25 cellular contexts compared by ENCODE assay signal in genomic region chr22:27823221-27823620, GRCh38. TPM values are rescaled to one million over a fixed set of nuclear protein-coding genes. Genes with fewer than 3 reads are reported as not detected.
A peak's percentile ranks its signal among the peaks of the same experiment; 100 is the strongest.
DNase-seq lines count a peak whose midpoint lies in the region; ATAC-seq, FAIRE-seq and TF ChIP-seq lines count a peak whose summit lies in the region.
"Had no signal": no experiment of that assay in that cellular context is flagged by ENCODE, and none has a peak within 500 bp of the region (broad histone marks: within the 10 kb centered on the region; RNA-seq: fewer than 3 reads in every experiment).

No MANE protein-coding gene starts in this region.

- CTCF ChIA-PET in HEK293 (lab: Yijun Ruan, JAX) = interaction anchor here (0.6 to 0.8 kb wide), 2 partner anchors 23 to 1146 kb away, joined by 3 to 4 read pairs; no protein-coding TSS in a partner anchor

- no peak for TF ChIP-seq CTCF in heart right ventricle (IDR thresholded peaks at IDR 0.05)
- no peak for TF ChIP-seq CTCF in HEK293 (tag by site-specific recombination; IDR thresholded peaks at IDR 0.05)

- POLR2A ChIA-PET in HEK293 (lab: Yijun Ruan, JAX) = no interaction called here

- H3K27ac ChIP-seq in heart right ventricle (no peak overlapping the region), HEK293 (ENCODE audit: extremely low read depth, low read depth, low read length) (no peak overlapping the region)
- H3K27ac ChIP-seq: BLaER1 had no signal

- 9 to 75% methylated on average over 1 of the region's 1 CpG for WGBS in heart right ventricle, 2 donors

- FAIRE-seq in urothelium cell line (lab: Jason Lieb, UNC) = peak; percentile 78
- FAIRE-seq: A204.1, GM12878, GM12892, GM18507 had no signal

- ATAC-seq in heart right ventricle (peak in 5 of 8 donors; percentile 27 to 73 (median 53)), left cardiac atrium (no peak)
- ATAC-seq: GM12878 had no signal

- no peaks in the 10 kb centered on the region for H3K27me3 ChIP-seq in heart right ventricle
- H3K27me3 ChIP-seq: BE2C, BLaER1 had no signal

- DNase-seq in heart right ventricle (no peak), left cardiac atrium (no peak), urothelium cell line (ENCODE audit: low spot score) (no peak)
- DNase-seq in activated CD4-positive, alpha-beta T cell treated with anti-CD3 and anti-CD28 coated beads, Interleukin-2, amount 50 U/mL, for 48 hours = no peak
- DNase-seq: 8988T; ACHN; BE2C; C1 segment of cervical spinal cord; CD4-positive, alpha-beta memory T cell; CD4-positive, CD25-positive, alpha-beta regulatory T cell; CD8-positive, alpha-beta memory T cell; COR-L47; DMS 273 treated with DMSO at 0.1 percent for 48 hours; DMS153; DMS53; DMS79; DND-41; EL; GDM1 had no signal

- no peak overlapping the region for H3K4me3 ChIP-seq in heart right ventricle
- H3K4me3 ChIP-seq in HEK293 (ENCODE audit: low read depth, low read length) = no peak overlapping the region
- H3K4me3 ChIP-seq: BLaER1, GM12878 had no signal

- H3K4me1 ChIP-seq in heart right ventricle (peaks cover 0 to 4% (median 0%) of the 10 kb centered on the region in 9 donors), HEK293 (ENCODE audit: control insufficient read depth, insufficient read depth, low read length) (no peaks in the 10 kb centered on the region)
- H3K4me1 ChIP-seq: BE2C, BLaER1 had no signal

- intact Hi-C loops in heart right ventricle (cut with DNase I) = no loop called here
- intact Hi-C loops in left cardiac atrium (cut with DNase I) = no loop called here

- peaks cover 0 to 11% (median 0%) of the 10 kb centered on the region in 11 donors for H3K9me3 ChIP-seq in heart right ventricle
- no peaks in the 10 kb centered on the region for H3K9me3 ChIP-seq in HEK293 (ENCODE audit: control insufficient read depth, insufficient read depth, low read depth, low read length)
- H3K9me3 ChIP-seq: BE2C had no signal

- H3K36me3 ChIP-seq in heart right ventricle = no peaks in the 10 kb centered on the region
- H3K36me3 ChIP-seq in HEK293 (ENCODE audit: control insufficient read depth in 2 of 2, insufficient read depth in 1 of 2, low read length in 2 of 2) = no peaks in the 10 kb centered on the region
- H3K36me3 ChIP-seq: BE2C had no signal

TF ChIP-seq in HEK293, 187 proteins besides CTCF, POLR2A, EP300 and RAD21:
- TF ChIP-seq ZFP41 (tag by site-specific recombination; IDR thresholded peaks at IDR 0.05; ENCODE audit: borderline replicate concordance) = no peak
- TF ChIP-seq SCRT2 (tag by site-specific recombination; IDR thresholded peaks at IDR 0.05) = no peak
- peak; percentile 47 for TF ChIP-seq SETDB1 (IDR thresholded peaks at IDR 0.05; ENCODE audit: insufficient read length, low read length)
- TF ChIP-seq ZNF146 (tag by site-specific recombination; IDR thresholded peaks at IDR 0.05) = peak; percentile 57; the same call in 1 of the 2 replicates

RNA-seq across cellular contexts. Expression of gene MN1, which starts 21.7 kb away (rescaled TPM):
- 1 to 10 TPM; 3.6 to 8.3 (median 6.1) TPM for total RNA-seq in heart right ventricle
- 1 to 10 TPM; 2.3 to 3.4 TPM for polyA plus RNA-seq in heart right ventricle
- 10 to 100 TPM; 12.8 to 13.1 TPM for total RNA-seq in left cardiac atrium
- polyA plus RNA-seq: CD8-positive, alpha-beta memory T cell had no signal

Comparison
In these comparisons a context has a peak if more than half of its experiments do, and no peak if none do; other contexts are left out.
1. ATAC-seq: peak in heart right ventricle (5 of 8); none in left cardiac atrium (0 of 2).